In genomic region chr3:159804726-159805410, GRCh38 we compare ENCODE assay signal across 9 cellular contexts. TPM values are rescaled to one million over a fixed set of nuclear protein-coding genes. Genes with fewer than 3 reads are reported as not detected.
DNase-seq lines count a peak whose midpoint lies in the region; ATAC-seq, FAIRE-seq and TF ChIP-seq lines count a peak whose summit lies in the region.
"Had no signal": no experiment of that assay in that cellular context is flagged by ENCODE, and none has a peak within 500 bp of the region (broad histone marks: within the 10 kb centered on the region; RNA-seq: fewer than 3 reads in every experiment).

No MANE protein-coding gene starts in this region.

- H3K27me3 ChIP-seq in H1 (replicated peaks in 1 of 4; ENCODE audit: control insufficient read depth in 3 of 4, extremely low read depth in 1 of 4, insufficient read depth in 3 of 4, low read length in 3 of 4) = peaks cover 3 to 18% (median 11%) of the 10 kb centered on the region in 4 experiments; a peak in 6 of 7 replicates

- H4K20me1 ChIP-seq in H1 (replicated peaks in 1 of 2; ENCODE audit: control insufficient read depth in 1 of 2, insufficient read depth in 2 of 2, low read length in 2 of 2) = peaks cover 0 to 3% of the 10 kb centered on the region in 2 experiments

- H3K4me3 ChIP-seq in AG10803 (ENCODE audit: low read length) = no peak overlapping the region; the same call in 1 of the 2 replicates
- H3K4me3 ChIP-seq in H1 (ENCODE audit: extremely low read depth in 1 of 4, insufficient read depth in 2 of 4, low read depth in 3 of 4, low read length in 4 of 4) = no peak overlapping the region

- H3K4me3 Mint-ChIP-seq in mesothelial cell of epicardium = no peak overlapping the region
- H3K4me3 Mint-ChIP-seq in type B pancreatic cell = no peak overlapping the region
- H3K4me3 Mint-ChIP-seq: T-cell had no signal

- no peak overlapping the region for H4K5ac ChIP-seq in H1 (ENCODE audit: insufficient read length, low read depth, low read length)

- no peak for TF ChIP-seq EP300 in H1 (IDR thresholded peaks at IDR 0.05; ENCODE audit: borderline replicate concordance in 1 of 2, low read depth in 2 of 2, low read length in 2 of 2)

- peak overlapping the region; percentile 39 for H3K27ac Mint-ChIP-seq in mesothelial cell of epicardium
- no peak overlapping the region for H3K27ac Mint-ChIP-seq in type B pancreatic cell
- H3K27ac Mint-ChIP-seq: T-cell had no signal

- TF ChIP-seq POLR2A in H1 (IDR thresholded peaks at IDR 0.05; ENCODE audit: control extremely low read depth in 1 of 2, low read depth in 2 of 2, low read length in 2 of 2) = no peak

- 68% methylated on average over 5 of the region's 5 CpGs; no CpG with 5 or more reads in 1 of the 2 experiments for WGBS in H1 (ENCODE audit: extremely low coverage in 1 of 2, insufficient coverage in 1 of 2, insufficient read length in 1 of 2, insufficient replicate concordance in 2 of 2, low coverage in 1 of 2, low lambda C conversion rate in 2 of 2, missing lambda C conversion rate in 1 of 2), 2 experiments

- H3K23ac ChIP-seq in H1 (ENCODE audit: insufficient read length) = no peak overlapping the region

- CTCF ChIA-PET in H1 (lab: Charles Lee; ENCODE audit: partially characterized antibody) = interaction anchor here (0.6 to 7.2 kb wide), 58 partner anchors 8 to 699 kb away, joined by 3 to 96 read pairs (median 5); partner anchors contain the start of gene IL12A

- no peak overlapping the region for H3K4me2 ChIP-seq in H1 (ENCODE audit: insufficient read depth in 1 of 2, low read depth in 2 of 2, low read length in 2 of 2)

- TF ChIP-seq CTCF in AG10803 (conservative IDR thresholded peaks at IDR 0.05; ENCODE audit: low read length) = peak; percentile 99
- TF ChIP-seq CTCF in H1 (IDR thresholded peaks at IDR 0.05; ENCODE audit: control extremely low read depth in 1 of 3, insufficient read depth in 1 of 3, low read depth in 1 of 3, low read length in 3 of 3) = peak; percentile 70 to 95 (median 91)
- TF ChIP-seq CTCF in mesothelial cell of epicardium (IDR thresholded peaks at IDR 0.05; ENCODE audit: unreplicated experiment) = peak; percentile 68
- TF ChIP-seq CTCF in type B pancreatic cell (conservative IDR thresholded peaks at IDR 0.05) = peak; percentile 88

- POLR2A ChIA-PET in H1 (lab: Charles Lee; ENCODE audit: partially characterized antibody) = interaction anchor here (0.6 kb wide), 1 partner anchor 173 kb away, joined by 3 read pairs; no protein-coding TSS in a partner anchor

- H2BK12ac ChIP-seq in H1 (ENCODE audit: low read depth, low read length) = no peak overlapping the region

- peak; percentile 99 for TF ChIP-seq RAD21 in H1 (IDR thresholded peaks at IDR 0.05 in 1 of 2, conservative IDR thresholded peaks at IDR 0.05 in 1 of 2; ENCODE audit: low read depth in 2 of 2, low read length in 2 of 2)

- peak; percentile 86 for DNase-seq in AG10803 (ENCODE audit: low read depth)
- peak; percentile 37 for DNase-seq in NCI-H1092 (lab: John Stamatoyannopoulos, UW)
- DNase-seq in SK-N-DZ (ENCODE audit: low spot score) = peak; percentile 77
- peak; percentile 49 to 61 for DNase-seq in H1 (ENCODE audit: low read depth in 1 of 2, low spot score in 2 of 2)
- peak; percentile 30 to 64 for DNase-seq in mesothelial cell of epicardium (ENCODE audit: low spot score in 2 of 2, unreplicated experiment in 2 of 2)
- DNase-seq in type B pancreatic cell (ENCODE audit: extremely low spot score, unreplicated experiment) = no peak

- H3K9me3 Mint-ChIP-seq in mesothelial cell of epicardium = no peaks in the 10 kb centered on the region
- no peaks in the 10 kb centered on the region for H3K9me3 Mint-ChIP-seq in type B pancreatic cell
- H3K9me3 Mint-ChIP-seq: T-cell had no signal

- H3K4me1 ChIP-seq in H1 (replicated peaks in 1 of 4; ENCODE audit: control insufficient read depth in 3 of 4, insufficient read depth in 4 of 4, low read length in 3 of 4) = peaks cover 0 to 3% (median 1%) of the 10 kb centered on the region in 4 experiments; a peak in 1 of 7 replicates

- H2BK5ac ChIP-seq in H1 (ENCODE audit: low read depth, low read length) = no peak overlapping the region

- no peak overlapping the region for H3K27ac ChIP-seq in H1 (ENCODE audit: low read depth, low read length)

- H3K4me1 Mint-ChIP-seq in mesothelial cell of epicardium (peaks cover 55% of the 10 kb centered on the region), type B pancreatic cell (ENCODE audit: unreplicated experiment) (no peaks in the 10 kb centered on the region)
- H3K4me1 Mint-ChIP-seq: T-cell had no signal

- no peak overlapping the region for H4K91ac ChIP-seq in H1 (replicated peaks; ENCODE audit: insufficient read length, low read length)

- H3K27me3 Mint-ChIP-seq in mesothelial cell of epicardium (ENCODE audit: low read depth) = no peaks in the 10 kb centered on the region
- no peaks in the 10 kb centered on the region for H3K27me3 Mint-ChIP-seq in type B pancreatic cell

- ATAC-seq in GM18499 (IDR thresholded peaks at IDR 0.05; ENCODE audit: insufficient read depth, unreplicated experiment) = peak; percentile 89
- peak; percentile 96 for ATAC-seq in HG02759 (IDR thresholded peaks at IDR 0.05; ENCODE audit: unreplicated experiment)

- no peak overlapping the region for H2BK120ac ChIP-seq in H1 (replicated peaks; ENCODE audit: low read depth, low read length)

- H2BK20ac ChIP-seq in H1 (ENCODE audit: low read length) = no peak overlapping the region

- no peak overlapping the region for H2AFZ ChIP-seq in H1 (ENCODE audit: low read length)

- peak; percentile 82 for FAIRE-seq in H1 (lab: Jason Lieb, UNC)

- H3K36me3 ChIP-seq in H1 (ENCODE audit: control insufficient read depth in 2 of 4, insufficient read depth in 4 of 4, low read length in 3 of 4) = no peaks in the 10 kb centered on the region

- H2BK15ac ChIP-seq in H1 (ENCODE audit: low read length) = no peak overlapping the region

- no peaks in the 10 kb centered on the region for H3K23me2 ChIP-seq in H1 (ENCODE audit: low read depth, low read length)

- no peaks in the 10 kb centered on the region for H3K79me1 ChIP-seq in H1 (ENCODE audit: low read depth, low read length)

- H3K79me2 ChIP-seq in H1 (ENCODE audit: control insufficient read depth in 1 of 2, insufficient read depth in 2 of 2, low read length in 2 of 2) = no peaks in the 10 kb centered on the region

- no peak overlapping the region for H3K18ac ChIP-seq in H1 (ENCODE audit: extremely low read depth, low read length)

- H4K8ac ChIP-seq in H1 (ENCODE audit: extremely low read depth, insufficient read depth, low read length) = no peak overlapping the region

- no peak overlapping the region for H3K4ac ChIP-seq in H1 (replicated peaks; ENCODE audit: insufficient read length, low read depth, low read length)

- no peak overlapping the region for H3K56ac ChIP-seq in H1 (replicated peaks; ENCODE audit: insufficient read length, low read depth, low read length)

- no peak overlapping the region for H3K14ac ChIP-seq in H1 (ENCODE audit: insufficient read length)

- H3K9me3 ChIP-seq in H1 (ENCODE audit: insufficient read depth in 2 of 2, low read depth in 1 of 2, low read length in 1 of 2) = no peaks in the 10 kb centered on the region

- H3K9ac ChIP-seq in H1 (replicated peaks in 1 of 4; ENCODE audit: extremely low read depth in 1 of 4, low read depth in 3 of 4, low read length in 3 of 4) = no peak overlapping the region

- no peak overlapping the region for H2AK5ac ChIP-seq in H1 (ENCODE audit: low read depth, low read length)

- no peaks in the 10 kb centered on the region for H3K36me3 Mint-ChIP-seq in mesothelial cell of epicardium
- no peaks in the 10 kb centered on the region for H3K36me3 Mint-ChIP-seq in type B pancreatic cell
- H3K36me3 Mint-ChIP-seq: T-cell had no signal

TF ChIP-seq in H1, 55 proteins besides CTCF, POLR2A, EP300 and RAD21:
- TF ChIP-seq RFX5 (IDR thresholded peaks at IDR 0.05; ENCODE audit: borderline replicate concordance, low read depth, low read length) (no peak), SUZ12 (IDR thresholded peaks at IDR 0.05; ENCODE audit: low read length) (no peak), SIX5 (IDR thresholded peaks at IDR 0.05; ENCODE audit: low read depth, low read length) (no peak), CREB1 (IDR thresholded peaks at IDR 0.05) (no peak), NRF1 (IDR thresholded peaks at IDR 0.05; ENCODE audit: low read depth, low read length) (no peak), HDAC6 (IDR thresholded peaks at IDR 0.05; ENCODE audit: low read depth, low read length) (no peak), CHD2 (IDR thresholded peaks at IDR 0.05; ENCODE audit: low read length) (0 out of 2 replicates have a peak, but pooled peaks have one; percentile 22), RNF2 (IDR thresholded peaks at IDR 0.05; ENCODE audit: borderline replicate concordance, low read depth, low read length, missing control alignments, poor library complexity, severe bottlenecking) (no peak), NANOG (IDR thresholded peaks at IDR 0.05; ENCODE audit: insufficient read depth, low read depth, low read length, poor library complexity, severe bottlenecking) (peak; percentile 35), BRCA1 (IDR thresholded peaks at IDR 0.05; ENCODE audit: low read depth, low read length) (peak; percentile 22; the same call in 1 of the 2 replicates)
TF ChIP-seq in H1: peak in this region for 3.

RNA-seq across cellular contexts. Expression of gene SCHIP1, which starts 34.8 kb away (rescaled TPM):
- polyA plus RNA-seq in SK-N-DZ (2014; cell fraction: cytosol; rRNA removed) = 127 and 223 TPM in 2 replicates
- 105 and 153 TPM in 2 replicates for polyA plus RNA-seq in SK-N-DZ (2014; cell fraction: nucleus; rRNA removed)
- total RNA-seq in H1 (2021; fragmentation: NEBNext Ultra II Directional; extraction: Animal tissue kit (Norgen Biotek cat#: 25700)) = 5.3 and 5.9 TPM in 2 replicates
- polyA plus RNA-seq in H1 (2011; rRNA removed) = 10.1 and 13.5 TPM in 2 replicates
- polyA plus RNA-seq in H1 (2011; cell fraction: cytosol; rRNA removed) = 11.4 TPM
- polyA plus RNA-seq in H1 (2011; cell fraction: nucleus; rRNA removed) = 13.7 TPM
- 13.8 to 16.6 TPM (median 15.5 TPM) in 4 replicates for polyA plus RNA-seq in H1 (2012, experiment 1 of 2)
- 1.2 TPM for polyA plus RNA-seq in H1 (2012, experiment 2 of 2)
- polyA plus RNA-seq in H1 (2013, experiment 1 of 2) = 7.2 TPM
- polyA plus RNA-seq in H1 (2013, experiment 2 of 2) = 7.1 TPM
- polyA minus RNA-seq in H1 (2011; rRNA and poly(A)+ RNA removed) = 12.2 and 15.7 TPM in 2 replicates
- 7.5 TPM for polyA minus RNA-seq in H1 (2011; cell fraction: cytosol; rRNA and poly(A)+ RNA removed)
- polyA minus RNA-seq in H1 (2011; cell fraction: nucleus; rRNA and poly(A)+ RNA removed) = 26.4 TPM
- total RNA-seq in mesothelial cell of epicardium (9.2 to 10.6 TPM (median 9.8 TPM) in 3 replicates), type B pancreatic cell (ENCODE audit: low replicate concordance) (0.43 and 13.3 TPM in 2 replicates)
